14 cellular contexts compared by ENCODE assay signal in the genomic region with DNA sequence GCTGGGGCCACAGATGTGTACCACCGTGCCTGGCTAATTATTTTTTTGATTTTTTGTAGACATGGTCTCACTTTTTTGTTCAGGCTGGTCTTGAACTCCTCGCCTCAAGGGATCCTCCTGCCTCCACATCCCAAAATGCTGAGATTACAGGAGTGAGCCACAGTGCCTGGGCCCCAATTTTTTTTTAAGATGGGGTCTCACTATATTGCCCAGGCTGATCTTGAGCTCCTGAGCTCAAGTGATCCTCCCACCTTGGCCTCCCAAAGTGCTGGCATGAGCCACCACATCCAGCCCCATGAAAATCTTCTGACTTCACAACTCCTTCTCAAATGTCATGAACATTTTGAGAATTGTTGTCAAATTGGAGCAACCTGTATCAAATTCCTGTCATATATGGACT. TPM values are rescaled to one million over a fixed set of nuclear protein-coding genes. Genes with fewer than 3 reads are reported as not detected.
A peak's percentile ranks its signal among the peaks of the same experiment; 100 is the strongest.
DNase-seq lines count a peak whose midpoint lies in the region; ATAC-seq and TF ChIP-seq lines count a peak whose summit lies in the region.
"Had no signal": no experiment of that assay in that cellular context is flagged by ENCODE, and none has a peak within 500 bp of the region (broad histone marks: within the 10 kb centered on the region; RNA-seq: fewer than 3 reads in every experiment).

No MANE protein-coding gene starts in this region.

- no peak for ATAC-seq in stimulated activated naive CD8-positive, alpha-beta T cell treated with anti-CD3 and anti-CD28 coated beads, Interleukin-15, Interleukin-2, amounts not matched to agents 100 U/mL and 50 U/mL, for 24 hours

- WGBS in lower leg skin, 2 donors, result 87 to 93% methylated on average over 2 of the region's 2 CpGs

- TF ChIP-seq POLR2A in lower leg skin (IDR thresholded peaks at IDR 0.05), result no peak

- no peak overlapping the region for H3K27ac Mint-ChIP-seq in stimulated activated naive CD8-positive, alpha-beta T cell treated with anti-CD3 and anti-CD28 coated beads, Interleukin-15, Interleukin-2, amounts not matched to agents 100 ng/mL and 50 ng/mL, for 24 hours
- no peak overlapping the region for H3K27ac Mint-ChIP-seq in activated T-helper 2 cell treated with anti-CD3 and anti-CD28 coated beads, Interferon-gamma antibody, Interleukin-2, Interleukin-4, amounts not matched to agents 10 μg/mL and 5 μg/mL and 100 μg/mL, durations not matched to agents 14 hours and 24 hours and 36 hours
- no peak overlapping the region for H3K27ac Mint-ChIP-seq in type B pancreatic cell
- no peak overlapping the region for H3K27ac Mint-ChIP-seq in immature natural killer cell
- H3K27ac Mint-ChIP-seq: HFFc6 had no signal

- peaks cover 51% of the 10 kb centered on the region for H3K4me1 Mint-ChIP-seq in stimulated activated naive CD8-positive, alpha-beta T cell treated with anti-CD3 and anti-CD28 coated beads, Interleukin-15, Interleukin-2, amounts not matched to agents 100 ng/mL and 50 ng/mL, for 24 hours (ENCODE audit: low read depth)
- H3K4me1 Mint-ChIP-seq in activated T-helper 2 cell treated with anti-CD3 and anti-CD28 coated beads, Interferon-gamma antibody, Interleukin-2, Interleukin-4, amounts not matched to agents 10 μg/mL and 5 μg/mL and 100 μg/mL, durations not matched to agents 14 hours and 24 hours and 36 hours (ENCODE audit: low read depth), result peaks cover 36% of the 10 kb centered on the region
- H3K4me1 Mint-ChIP-seq in type B pancreatic cell (ENCODE audit: unreplicated experiment) (peaks cover 30% of the 10 kb centered on the region), immature natural killer cell (peaks cover 40 to 48% of the 10 kb centered on the region in 2 donors)

- H3K27me3 Mint-ChIP-seq in stimulated activated naive CD8-positive, alpha-beta T cell treated with anti-CD3 and anti-CD28 coated beads, Interleukin-15, Interleukin-2, amounts not matched to agents 100 ng/mL and 50 ng/mL, for 24 hours, result no peaks in the 10 kb centered on the region
- H3K27me3 Mint-ChIP-seq in activated T-helper 2 cell treated with anti-CD3 and anti-CD28 coated beads, Interferon-gamma antibody, Interleukin-2, Interleukin-4, amounts not matched to agents 10 μg/mL and 5 μg/mL and 100 μg/mL, durations not matched to agents 14 hours and 24 hours and 36 hours (ENCODE audit: low read depth), result no peaks in the 10 kb centered on the region
- H3K27me3 Mint-ChIP-seq in type B pancreatic cell (no peaks in the 10 kb centered on the region), immature natural killer cell (ENCODE audit: low read depth in 3 of 3) (peaks cover 2 to 8% (median 8%) of the 10 kb centered on the region in 3 donors)
- H3K27me3 Mint-ChIP-seq: CD4-positive, alpha-beta memory T cell had no signal

- H3K4me3 ChIP-seq in lower leg skin (ENCODE audit: low read depth, poor library complexity, severe bottlenecking), result no peak overlapping the region
- H3K4me3 ChIP-seq: PC-9 had no signal

- peaks cover 3% of the 10 kb centered on the region for H3K9me3 Mint-ChIP-seq in stimulated activated naive CD8-positive, alpha-beta T cell treated with anti-CD3 and anti-CD28 coated beads, Interleukin-15, Interleukin-2, amounts not matched to agents 100 ng/mL and 50 ng/mL, for 24 hours
- H3K9me3 Mint-ChIP-seq in activated T-helper 2 cell treated with anti-CD3 and anti-CD28 coated beads, Interferon-gamma antibody, Interleukin-2, Interleukin-4, amounts not matched to agents 10 μg/mL and 5 μg/mL and 100 μg/mL, durations not matched to agents 14 hours and 24 hours and 36 hours, result no peaks in the 10 kb centered on the region
- H3K9me3 Mint-ChIP-seq in type B pancreatic cell (peaks cover 4% of the 10 kb centered on the region), immature natural killer cell (no peaks in the 10 kb centered on the region)

- H3K4me3 Mint-ChIP-seq in stimulated activated naive CD8-positive, alpha-beta T cell treated with anti-CD3 and anti-CD28 coated beads, Interleukin-15, Interleukin-2, amounts not matched to agents 100 ng/mL and 50 ng/mL, for 24 hours, result peak overlapping the region; percentile 19
- peak overlapping the region; percentile 18 for H3K4me3 Mint-ChIP-seq in activated T-helper 2 cell treated with anti-CD3 and anti-CD28 coated beads, Interferon-gamma antibody, Interleukin-2, Interleukin-4, amounts not matched to agents 10 μg/mL and 5 μg/mL and 100 μg/mL, durations not matched to agents 14 hours and 24 hours and 36 hours (ENCODE audit: low read depth)
- H3K4me3 Mint-ChIP-seq in type B pancreatic cell (peak overlapping the region; percentile 51), immature natural killer cell (peak overlapping the region in 2 of 5 donors; percentile 18 to 22)
- H3K4me3 Mint-ChIP-seq: HFFc6 had no signal

- TF ChIP-seq CTCF in type B pancreatic cell (conservative IDR thresholded peaks at IDR 0.05), result no peak
- no peak for TF ChIP-seq CTCF in lower leg skin (IDR thresholded peaks at IDR 0.05)

- peaks cover 27% of the 10 kb centered on the region for H3K36me3 Mint-ChIP-seq in stimulated activated naive CD8-positive, alpha-beta T cell treated with anti-CD3 and anti-CD28 coated beads, Interleukin-15, Interleukin-2, amounts not matched to agents 100 ng/mL and 50 ng/mL, for 24 hours (ENCODE audit: low read depth)
- H3K36me3 Mint-ChIP-seq in activated T-helper 2 cell treated with anti-CD3 and anti-CD28 coated beads, Interferon-gamma antibody, Interleukin-2, Interleukin-4, amounts not matched to agents 10 μg/mL and 5 μg/mL and 100 μg/mL, durations not matched to agents 14 hours and 24 hours and 36 hours (ENCODE audit: low read depth), result peaks cover 47% of the 10 kb centered on the region
- H3K36me3 Mint-ChIP-seq in type B pancreatic cell (peaks cover 20% of the 10 kb centered on the region), immature natural killer cell (peaks cover 0 to 6% (median 0%) of the 10 kb centered on the region in 3 donors)

- intact Hi-C loops in activated T-helper 2 cell treated with anti-CD3 and anti-CD28 coated beads, Interferon-gamma antibody, Interleukin-2, Interleukin-4, amounts not matched to agents 10 μg/mL and 5 μg/mL and 100 μg/mL, durations not matched to agents 14 hours and 24 hours and 36 hours (cut with micrococcal nuclease), result loop anchor here (10.0 kb wide), 1 partner anchor 172 kb away; a partner anchor contains a TSS
- intact Hi-C loops in lower leg skin (cut with DNase I; ENCODE audit: low total_unique reads), result no loop called here

- no peak for DNase-seq in stimulated activated naive CD8-positive, alpha-beta T cell treated with anti-CD3 and anti-CD28 coated beads, Interleukin-15, Interleukin-2, amounts not matched to agents 100 U/mL and 50 U/mL, for 24 hours
- DNase-seq in activated T-helper 2 cell treated with anti-CD3 and anti-CD28 coated beads, Interferon-gamma antibody, Interleukin-2, Interleukin-4, amounts not matched to agents 10 μg/mL and 5 μg/mL and 100 μg/mL, durations not matched to agents 14 hours and 24 hours and 36 hours (ENCODE audit: low spot score), result no peak
- DNase-seq in type B pancreatic cell (ENCODE audit: extremely low spot score, unreplicated experiment) (no peak), immature natural killer cell (no peak), lower leg skin (ENCODE audit: low spot score in 2 of 2) (no peak)
- DNase-seq: CD4-positive, alpha-beta memory T cell; HFFc6; NCI-H1092; NCI-H146; NCI-H2081 treated with DMSO at 0.1 percent for 48 hours; NCI-H510A treated with DMSO at 0.1 percent for 48 hours; NCI-H82; PC-9 had no signal

RNA-seq across cellular contexts. Expression of a gene that starts 2.3 kb away (rescaled TPM):
- 24.7 and 27.3 TPM in 2 replicates for total RNA-seq in activated T-helper 2 cell treated with anti-CD3 and anti-CD28 coated beads, Interferon-gamma antibody, Interleukin-2, Interleukin-4, amounts not matched to agents 10 μg/mL and 5 μg/mL and 100 μg/mL, durations not matched to agents 14 hours and 24 hours and 36 hours
- total RNA-seq in type B pancreatic cell (ENCODE audit: low replicate concordance) (24.2 and 29.4 TPM in 2 replicates), lower leg skin (10 to 100 TPM; 36.2 to 61.6 (median 53.0) TPM)
- 10 to 100 TPM in 2 of 3 donors, 1 to 10 TPM in 1; 6.2 to 15.8 (median 12.4) TPM for polyA plus RNA-seq in immature natural killer cell

RNA-seq across cellular contexts. Expression of a gene that starts 2.8 kb away (rescaled TPM):
- total RNA-seq in activated T-helper 2 cell treated with anti-CD3 and anti-CD28 coated beads, Interferon-gamma antibody, Interleukin-2, Interleukin-4, amounts not matched to agents 10 μg/mL and 5 μg/mL and 100 μg/mL, durations not matched to agents 14 hours and 24 hours and 36 hours, result 462 and 480 TPM in 2 replicates
- 578 and 740 TPM in 2 replicates for total RNA-seq in type B pancreatic cell (ENCODE audit: low replicate concordance)
- 100 to 1,000 TPM; 167 to 215 (median 185) TPM for polyA plus RNA-seq in immature natural killer cell
- 100 to 1,000 TPM; 392 to 558 (median 489) TPM for total RNA-seq in lower leg skin

RNA-seq across cellular contexts. Expression of a gene that starts 23.3 kb away (rescaled TPM):
- 0.28 and 0.32 TPM in 2 replicates for total RNA-seq in activated T-helper 2 cell treated with anti-CD3 and anti-CD28 coated beads, Interferon-gamma antibody, Interleukin-2, Interleukin-4, amounts not matched to agents 10 μg/mL and 5 μg/mL and 100 μg/mL, durations not matched to agents 14 hours and 24 hours and 36 hours
- total RNA-seq in type B pancreatic cell (ENCODE audit: low replicate concordance), result 0.34 TPM in 1 of 2 replicates, not detected in the other
- polyA plus RNA-seq in immature natural killer cell, result not detected
- total RNA-seq in lower leg skin, result not detected
- total RNA-seq: CD4-positive, alpha-beta memory T cell; HFFc6 had no signal
- polyA plus RNA-seq: CD4-positive, alpha-beta memory T cell had no signal

RNA-seq across cellular contexts. Expression of a gene that starts 38.7 kb away (rescaled TPM):
- total RNA-seq in activated T-helper 2 cell treated with anti-CD3 and anti-CD28 coated beads, Interferon-gamma antibody, Interleukin-2, Interleukin-4, amounts not matched to agents 10 μg/mL and 5 μg/mL and 100 μg/mL, durations not matched to agents 14 hours and 24 hours and 36 hours, result 24.2 and 25.5 TPM in 2 replicates
- 22.3 and 27.4 TPM in 2 replicates for total RNA-seq in type B pancreatic cell (ENCODE audit: low replicate concordance)
- polyA plus RNA-seq in immature natural killer cell, result under 1 TPM in 2 of 3 donors, not detected in 1; 0.64 to 0.71 TPM
- 10 to 100 TPM; 12.5 to 20.4 (median 16.2) TPM for total RNA-seq in lower leg skin

RNA-seq across cellular contexts. Expression of a gene that starts 59.7 kb away (rescaled TPM):
- 22.7 and 29.1 TPM in 2 replicates for total RNA-seq in activated T-helper 2 cell treated with anti-CD3 and anti-CD28 coated beads, Interferon-gamma antibody, Interleukin-2, Interleukin-4, amounts not matched to agents 10 μg/mL and 5 μg/mL and 100 μg/mL, durations not matched to agents 14 hours and 24 hours and 36 hours
- 56.5 and 107 TPM in 2 replicates for total RNA-seq in type B pancreatic cell (ENCODE audit: low replicate concordance)
- 1 to 10 TPM; 1.3 to 5.8 (median 2.1) TPM for polyA plus RNA-seq in immature natural killer cell
- total RNA-seq in lower leg skin, result 100 to 1,000 TPM; 124 to 150 (median 143) TPM
